Comparison of ENCODE assay signal across 21 cellular contexts in the genomic region with DNA sequence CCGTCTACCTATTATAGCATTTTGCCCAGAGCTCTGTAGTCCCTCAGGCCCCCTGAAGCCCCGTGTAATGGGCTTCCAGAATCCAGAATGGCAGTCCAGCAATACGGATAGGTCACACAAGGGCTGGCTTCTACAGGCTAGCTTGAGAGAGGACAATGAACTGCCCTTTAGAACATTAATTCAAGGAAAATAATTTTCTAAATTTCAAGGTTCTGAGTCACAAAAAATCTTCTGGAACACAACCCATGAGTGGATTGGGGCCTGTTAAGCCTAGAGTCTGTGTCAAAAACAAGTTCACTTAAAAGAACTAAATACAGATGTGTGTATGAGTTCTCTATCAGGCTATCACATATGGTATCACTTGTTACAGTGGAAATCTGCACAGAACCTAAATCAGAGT. TPM values are rescaled to one million over a fixed set of nuclear protein-coding genes. Genes with fewer than 3 reads are reported as not detected.
DNase-seq lines count a peak whose midpoint lies in the region; ATAC-seq, FAIRE-seq and TF ChIP-seq lines count a peak whose summit lies in the region.
"Had no signal": no experiment of that assay in that cellular context is flagged by ENCODE, and none has a peak within 500 bp of the region (broad histone marks: within the 10 kb centered on the region; RNA-seq: fewer than 3 reads in every experiment).

No MANE protein-coding gene starts in this region.

- no peaks in the 10 kb centered on the region for H3K9me3 Mint-ChIP-seq in CD4-positive, alpha-beta T cell
- H3K9me3 Mint-ChIP-seq: immature natural killer cell; naive thymus-derived CD8-positive, alpha-beta T cell had no signal

- H3K36me3 Mint-ChIP-seq in CD4-positive, alpha-beta T cell (ENCODE audit: low read depth), result peaks cover 57% of the 10 kb centered on the region

- H3K27me3 ChIP-seq in CD4-positive, alpha-beta T cell (ENCODE audit: control insufficient read depth, insufficient read depth, low read length), result no peaks in the 10 kb centered on the region
- H3K27me3 ChIP-seq: BLaER1 treated with 17β-estradiol and CSF1 and Interleukin-3, amounts not matched to agents 10 nM and 100 nM had no signal

- peak; percentile 79 for ATAC-seq in omental fat pad (ENCODE audit: low FRiP score)
- ATAC-seq in HG03439 (IDR thresholded peaks at IDR 0.05; ENCODE audit: unreplicated experiment), result no peak
- ATAC-seq in CD4-positive, alpha-beta T cell (ENCODE audit: poor library complexity), result no peak
- ATAC-seq: naive thymus-derived CD8-positive, alpha-beta T cell; PC-3 had no signal

- DNase-seq in AG09319 (ENCODE audit: extremely low read depth, low read depth), result peak; percentile 20
- DNase-seq in HT1080 (ENCODE audit: low read depth), result peak; percentile 2
- peak; percentile 69 for DNase-seq in choroid plexus epithelial cell (ENCODE audit: low read depth)
- no peak for DNase-seq in omental fat pad (ENCODE audit: low spot score)
- DNase-seq in CD4-positive, alpha-beta T cell, result no peak
- no peak for DNase-seq in RCC 7860 (ENCODE audit: low spot score)
- no peak for DNase-seq in Ammon's horn (ENCODE audit: low spot score)
- DNase-seq: activated CD4-positive, alpha-beta T cell treated with anti-CD3 and anti-CD28 coated beads for 48 hours; activated naive CD4-positive, alpha-beta T cell treated with anti-CD3 and anti-CD28 coated beads, Interleukin-2, amount 50 U/mL, for 16 hours; central memory CD4-positive, alpha-beta T cell; DMS153; immature natural killer cell; KBM-7; mammary epithelial cell; naive thymus-derived CD8-positive, alpha-beta T cell; NCI-H1092 treated with DMSO at 0.1 percent for 48 hours; NCI-H748 treated with DMSO at 0.1 percent for 48 hours; PC-3 had no signal

- no peak overlapping the region for H3K4me3 ChIP-seq in choroid plexus epithelial cell (ENCODE audit: low read depth, low read length)
- H3K4me3 ChIP-seq: BLaER1 treated with 17β-estradiol and CSF1 and Interleukin-3, amounts not matched to agents 10 nM and 100 nM; prostate gland had no signal

- no peaks in the 10 kb centered on the region for H3K9me3 ChIP-seq in CD4-positive, alpha-beta T cell (ENCODE audit: control insufficient read depth, low read length)
- H3K9me3 ChIP-seq: prostate gland had no signal

- TF ChIP-seq CTCF in AG09319 (IDR thresholded peaks at IDR 0.05; ENCODE audit: low read depth, low read length) (no peak), choroid plexus epithelial cell (conservative IDR thresholded peaks at IDR 0.05; ENCODE audit: low read depth, low read length) (no peak), omental fat pad (IDR thresholded peaks at IDR 0.05) (no peak)
- no peak for TF ChIP-seq CTCF in CD4-positive, alpha-beta T cell (IDR thresholded peaks at IDR 0.05)

- no peak for FAIRE-seq in RCC 7860 (lab: Jason Lieb, UNC)

- H3K27ac ChIP-seq in CD4-positive, alpha-beta T cell (ENCODE audit: low read depth, low read length), result no peak overlapping the region
- H3K27ac ChIP-seq: BLaER1 treated with 17β-estradiol and CSF1 and Interleukin-3, amounts not matched to agents 10 nM and 100 nM; prostate gland had no signal

- no peaks in the 10 kb centered on the region for H3K27me3 Mint-ChIP-seq in CD4-positive, alpha-beta T cell
- H3K27me3 Mint-ChIP-seq: naive thymus-derived CD8-positive, alpha-beta T cell had no signal

- intact Hi-C loops in CD4-positive, alpha-beta T cell (cut with DNase I, micrococcal nuclease), result no loop called here

- H3K27ac Mint-ChIP-seq in CD4-positive, alpha-beta T cell, result no peak overlapping the region
- H3K27ac Mint-ChIP-seq: immature natural killer cell; naive thymus-derived CD8-positive, alpha-beta T cell had no signal

- H3K4me3 Mint-ChIP-seq in CD4-positive, alpha-beta T cell, result no peak overlapping the region
- H3K4me3 Mint-ChIP-seq: immature natural killer cell; naive thymus-derived CD8-positive, alpha-beta T cell had no signal

- CTCF ChIA-PET in CD4-positive, alpha-beta T cell (lab: Charles Lee), result interaction anchor here (0.5 kb wide), 1 partner anchor 113 kb away, joined by 3 read pairs; no protein-coding TSS in a partner anchor

- POLR2A ChIA-PET in CD4-positive, alpha-beta T cell (lab: Charles Lee), result no interaction called here

- peaks cover 14% of the 10 kb centered on the region for H3K4me1 Mint-ChIP-seq in CD4-positive, alpha-beta T cell (ENCODE audit: low read depth)

RNA-seq across cellular contexts. Expression of a gene that starts 28.8 kb away (rescaled TPM):
- 13.5 and 20.5 TPM in 2 replicates for total RNA-seq in HT1080 (2014; rRNA removed; shearing (Covaris generic))
- polyA plus RNA-seq in HT1080 (2015; cell fraction: cytosol; rRNA removed), result 10.1 and 13.5 TPM in 2 replicates
- 16.5 and 19.3 TPM in 2 replicates for polyA plus RNA-seq in HT1080 (2015; cell fraction: nucleus; rRNA removed)
- total RNA-seq in omental fat pad, result 10 to 100 TPM; 18.6 to 30.4 (median 23.4) TPM
- total RNA-seq in CD4-positive, alpha-beta T cell, result 10 to 100 TPM; 58.9 to 60.1 TPM

Comparison
In these comparisons a context has a peak if more than half of its experiments do, and no peak if none do; other contexts are left out.
1. DNase-seq: peak in AG09319 (single experiment), HT1080 (single experiment) and choroid plexus epithelial cell (single experiment); none in omental fat pad (single experiment), CD4-positive, alpha-beta T cell (0 of 10), RCC 7860 (single experiment) and Ammon's horn (single experiment).